In the genomic region with DNA sequence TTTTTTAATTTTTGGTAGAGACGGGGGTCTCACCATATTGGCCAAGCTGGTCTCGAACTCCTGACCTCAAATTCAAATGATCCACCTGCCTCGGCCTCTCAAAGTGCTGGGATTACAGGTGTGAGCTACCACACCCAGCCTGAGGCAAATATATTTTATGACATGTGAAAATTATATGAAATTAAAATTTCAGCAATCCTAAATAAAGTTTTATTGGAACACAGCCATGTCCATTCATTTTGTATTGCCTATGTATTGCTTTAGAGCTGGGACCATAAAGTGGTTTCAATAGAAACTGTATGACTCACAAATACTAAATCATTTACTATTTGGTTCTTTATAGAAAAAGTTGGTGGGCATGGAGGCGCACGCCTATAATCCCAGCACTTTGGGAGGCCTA, we compare ENCODE assay signal across 22 cellular contexts. TPM values are rescaled to one million over a fixed set of nuclear protein-coding genes. Genes with fewer than 3 reads are reported as not detected.
"Had no signal": no experiment of that assay in that cellular context is flagged by ENCODE, and none has a peak within 500 bp of the region (broad histone marks: within the 10 kb centered on the region; RNA-seq: fewer than 3 reads in every experiment).

No MANE protein-coding gene starts in this region.

- H3K27me3 Mint-ChIP-seq: naive thymus-derived CD8-positive, alpha-beta T cell; stimulated activated naive B cell treated with anti-CD40 and anti-IgM and Interleukin-4, amounts not matched to agents 10 μg/mL and 1 μg/mL and 100 μg/mL, for 72 hours; stimulated activated naive CD8-positive, alpha-beta T cell treated with anti-CD3 and anti-CD28 coated beads, Interleukin-15, amount 100 ng/mL, for 72 hours had no signal

- H3K4me2 ChIP-seq: hepatocyte had no signal

- H3K79me2 ChIP-seq: hepatocyte had no signal

- H3K4me3 Mint-ChIP-seq: stimulated activated naive CD8-positive, alpha-beta T cell treated with anti-CD3 and anti-CD28 coated beads, Interleukin-15, amount 100 ng/mL, for 72 hours had no signal

- H3K9me3 ChIP-seq: neutrophil, sigmoid colon, thoracic aorta, transverse colon had no signal

- H3K4me3 ChIP-seq: dorsolateral prefrontal cortex, hepatocyte, lung, sigmoid colon, skin epidermis, thoracic aorta, transverse colon had no signal

- H3K9me3 Mint-ChIP-seq: naive thymus-derived CD8-positive, alpha-beta T cell; stimulated activated naive B cell treated with anti-CD40 and anti-IgM and Interleukin-4, amounts not matched to agents 10 μg/mL and 1 μg/mL and 100 μg/mL, for 72 hours; stimulated activated naive CD8-positive, alpha-beta T cell treated with anti-CD3 and anti-CD28 coated beads, Interleukin-15, amount 100 ng/mL, for 72 hours had no signal

- H3K4me1 ChIP-seq: sigmoid colon had no signal

- H3K36me3 Mint-ChIP-seq: naive thymus-derived CD8-positive, alpha-beta T cell had no signal

- H3K27ac ChIP-seq: hepatocyte, sigmoid colon, thoracic aorta, transverse colon had no signal

- H3K36me3 ChIP-seq: neutrophil, sigmoid colon, thoracic aorta, transverse colon had no signal

- H3K27me3 ChIP-seq: hepatocyte, neutrophil, sigmoid colon, transverse colon had no signal

- H2AFZ ChIP-seq: hepatocyte had no signal

- DNase-seq: cortex of kidney; foreskin melanocyte; kidney; mesendoderm; posterior cingulate gyrus; sigmoid colon; stimulated activated naive B cell treated with anti-CD40 and anti-IgM and Interleukin-4, amounts not matched to agents 10 μg/mL and 1 μg/mL and 100 μg/mL, for 72 hours had no signal

- FAIRE-seq: kidney had no signal

- H3K27ac Mint-ChIP-seq: stimulated activated naive B cell treated with anti-CD40 and anti-IgM and Interleukin-4, amounts not matched to agents 10 μg/mL and 1 μg/mL and 100 μg/mL, for 72 hours had no signal

RNA-seq across cellular contexts. Expression of gene GCM1, which starts 32.0 kb away (rescaled TPM):
- total RNA-seq: left ventricle myocardium superior, osteoblast, pulmonary artery endothelial cell, sigmoid colon, thoracic aorta, ureter had no signal
- polyA plus RNA-seq: esophagus; hepatocyte; naive thymus-derived CD8-positive, alpha-beta T cell; neural cell had no signal
